17 cellular contexts compared by ENCODE assay signal in genomic region chr3:113142476-113142875, GRCh38.
A peak's percentile ranks its signal among the peaks of the same experiment; 100 is the strongest.
DNase-seq lines count a peak whose midpoint lies in the region; ATAC-seq and TF ChIP-seq lines count a peak whose summit lies in the region.
"Had no signal": no experiment of that assay in that cellular context is flagged by ENCODE, and none has a peak within 500 bp of the region (broad histone marks: within the 10 kb centered on the region; RNA-seq: fewer than 3 reads in every experiment).

No MANE protein-coding gene starts in this region.

- H3K36me3 ChIP-seq in suprapubic skin: no peaks in the 10 kb centered on the region
- no peaks in the 10 kb centered on the region for H3K36me3 ChIP-seq in upper lobe of right lung

- no peak for ATAC-seq in upper lobe of right lung
- no peak for ATAC-seq in GM19351 (IDR thresholded peaks at IDR 0.05; ENCODE audit: unreplicated experiment)
- ATAC-seq in HG02759 (IDR thresholded peaks at IDR 0.05; ENCODE audit: unreplicated experiment): no peak
- ATAC-seq: A549; CD8-positive, alpha-beta T cell; GM23338 had no signal

- H3K4me3 ChIP-seq in epithelial cell of proximal tubule (ENCODE audit: low read depth, low read length) (no peak overlapping the region), suprapubic skin (no peak overlapping the region), upper lobe of right lung (no peak overlapping the region)
- H3K4me3 ChIP-seq: A549, GM23338 had no signal

- TF ChIP-seq CTCF in epithelial cell of proximal tubule (conservative IDR thresholded peaks at IDR 0.05; ENCODE audit: low read depth, low read length): no peak
- TF ChIP-seq CTCF in nephron (IDR thresholded peaks at IDR 0.05; ENCODE audit: unreplicated experiment in 3 of 3): no peak
- TF ChIP-seq CTCF in suprapubic skin (IDR thresholded peaks at IDR 0.05): no peak
- no peak for TF ChIP-seq CTCF in upper lobe of right lung (IDR thresholded peaks at IDR 0.05)

- H3K27ac ChIP-seq in suprapubic skin (peak overlapping the region; percentile 74), upper lobe of right lung (no peak overlapping the region)

- TF ChIP-seq EP300 in suprapubic skin (IDR thresholded peaks at IDR 0.05): no peak

- no peaks in the 10 kb centered on the region for H3K36me3 Mint-ChIP-seq in nephron (ENCODE audit: low read depth)
- H3K36me3 Mint-ChIP-seq: CD14-positive monocyte; CD8-positive, alpha-beta T cell had no signal

- H3K27ac Mint-ChIP-seq in nephron: peak overlapping the region; percentile 63 to 92 (median 74)
- H3K27ac Mint-ChIP-seq: CD14-positive monocyte; CD8-positive, alpha-beta T cell; GM23338 had no signal

- H3K27me3 ChIP-seq in suprapubic skin (no peaks in the 10 kb centered on the region), upper lobe of right lung (no peaks in the 10 kb centered on the region)

- no peak overlapping the region for H3K4me3 Mint-ChIP-seq in nephron
- H3K4me3 Mint-ChIP-seq: CD14-positive monocyte; CD8-positive, alpha-beta T cell; GM23338 had no signal

- DNase-seq in epithelial cell of proximal tubule (ENCODE audit: low read depth) (peak; percentile 46), glomerular visceral epithelial cell (ENCODE audit: extremely low spot score) (peak; percentile 58), suprapubic skin (ENCODE audit: low spot score in 2 of 2) (no peak), upper lobe of right lung (no peak), SW 1271 (lab: John Stamatoyannopoulos, UW) (no peak)
- DNase-seq: CD8-positive, alpha-beta T cell; COR-L47; DND-41; GDM1; H7; IMR-90 had no signal

- no peaks in the 10 kb centered on the region for H3K9me3 ChIP-seq in suprapubic skin
- H3K9me3 ChIP-seq in upper lobe of right lung: no peaks in the 10 kb centered on the region

- peaks cover 68% of the 10 kb centered on the region for H3K4me1 ChIP-seq in suprapubic skin
- no peaks in the 10 kb centered on the region for H3K4me1 ChIP-seq in upper lobe of right lung
- H3K4me1 ChIP-seq: A549 had no signal

- H3K27me3 Mint-ChIP-seq in nephron (ENCODE audit: low read depth): no peaks in the 10 kb centered on the region

- H3K4me1 Mint-ChIP-seq in nephron: peaks cover 44% of the 10 kb centered on the region

- TF ChIP-seq POLR2A in suprapubic skin (IDR thresholded peaks at IDR 0.05): no peak

- intact Hi-C loops in upper lobe of right lung (cut with DNase I): no loop called here

- H3K9me3 Mint-ChIP-seq in nephron: peaks cover 9% of the 10 kb centered on the region
- H3K9me3 Mint-ChIP-seq: GM23338 had no signal

Comparison
In these comparisons a context has a peak if more than half of its experiments do, and no peak if none do; other contexts are left out.
1. DNase-seq: peak in epithelial cell of proximal tubule (single experiment) and glomerular visceral epithelial cell (single experiment); none in suprapubic skin (0 of 2), upper lobe of right lung (single experiment) and SW 1271 (0 of 2).